Comparison of ENCODE assay signal across 2 cellular contexts in the genomic region with DNA sequence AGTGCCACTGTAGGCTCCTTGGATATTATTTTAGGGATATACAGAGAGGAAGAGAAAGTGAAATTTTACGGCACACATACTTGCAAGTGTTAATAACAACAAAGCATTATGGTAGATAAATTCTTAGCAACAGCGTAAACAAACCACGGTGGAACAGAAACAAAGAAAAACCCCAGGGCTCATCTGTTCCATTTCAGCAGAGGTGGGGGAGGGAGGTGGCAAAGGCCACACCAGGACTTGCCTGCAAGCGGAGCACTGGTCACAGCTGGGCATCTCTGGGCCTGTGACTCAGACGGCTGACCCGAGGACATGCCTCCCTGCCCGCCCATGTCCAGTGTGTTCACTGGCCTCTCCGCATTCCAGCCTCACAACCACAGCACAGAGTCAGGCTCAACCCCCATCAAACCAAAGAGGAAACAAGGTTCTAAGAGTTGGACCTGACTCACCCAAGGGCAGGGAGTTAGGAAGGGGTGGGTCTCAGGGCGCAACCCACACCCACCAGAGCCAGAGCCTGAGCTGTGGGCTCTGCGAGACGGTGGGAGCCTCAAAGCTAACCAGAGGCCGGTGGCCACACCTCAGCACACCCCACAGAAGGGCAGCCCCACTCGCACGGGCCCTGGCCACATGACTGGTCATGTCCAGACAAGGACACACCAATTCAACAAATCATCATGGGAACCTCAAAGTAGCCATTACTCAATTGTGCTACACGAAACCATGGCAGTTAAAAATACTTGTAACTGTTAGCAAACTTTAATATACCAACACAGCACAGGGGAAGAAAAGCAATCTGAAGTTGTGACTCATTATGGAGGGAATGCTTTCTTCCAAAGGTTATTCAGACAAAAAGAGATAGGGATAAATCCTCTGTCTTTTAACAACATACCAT.
TF ChIP-seq lines count a peak whose summit lies in the region.

No MANE protein-coding gene starts in this region.

TF ChIP-seq in GM12891, 5 proteins besides CTCF, POLR2A, EP300 and RAD21 (continued from another document):
- TF ChIP-seq SPI1 (IDR thresholded peaks at IDR 0.05; ENCODE audit: low read depth, low read length), result peak; percentile 67
- TF ChIP-seq PAX5 (IDR thresholded peaks at IDR 0.05; ENCODE audit: insufficient read depth, low read length, severe bottlenecking), result no peak
- TF ChIP-seq TAF1 (IDR thresholded peaks at IDR 0.05; ENCODE audit: low read depth, low read length), result peak; percentile 47; the same call in 1 of the 2 replicates

TF ChIP-seq in HepG2, 621 proteins besides CTCF, POLR2A, EP300 and RAD21 (continued from another document and continues in another):
- TF ChIP-seq ZNF704 (CRISPR knock-in tag; IDR thresholded peaks at IDR 0.05; ENCODE audit: borderline replicate concordance), result no peak
- peak; percentile 12; the same call in 1 of the 2 replicates for TF ChIP-seq CREB1 (IDR thresholded peaks at IDR 0.05)
- TF ChIP-seq CREB1 (CRISPR knock-in tag; IDR thresholded peaks at IDR 0.05), result peak; percentile 47; the same call in 1 of the 2 replicates
- no peak for TF ChIP-seq RNF219 (CRISPR knock-in tag; IDR thresholded peaks at IDR 0.05)
- no peak for TF ChIP-seq BRD4 (CRISPR knock-in tag; IDR thresholded peaks at IDR 0.05)
- peak; percentile 63; the same call in 1 of the 2 replicates for TF ChIP-seq ZBTB10 (CRISPR knock-in tag; IDR thresholded peaks at IDR 0.05; ENCODE audit: borderline replicate concordance)
- TF ChIP-seq SMC3 (IDR thresholded peaks at IDR 0.05; ENCODE audit: low read length), result no peak; the same call in 1 of the 2 replicates
- TF ChIP-seq ZNF138 (CRISPR knock-in tag; IDR thresholded peaks at IDR 0.05; ENCODE audit: low read depth), result no peak
- TF ChIP-seq ZNF781 (CRISPR knock-in tag; IDR thresholded peaks at IDR 0.05; ENCODE audit: borderline replicate concordance, not compliant biosample characterization), result no peak
- TF ChIP-seq, protein P1, sequence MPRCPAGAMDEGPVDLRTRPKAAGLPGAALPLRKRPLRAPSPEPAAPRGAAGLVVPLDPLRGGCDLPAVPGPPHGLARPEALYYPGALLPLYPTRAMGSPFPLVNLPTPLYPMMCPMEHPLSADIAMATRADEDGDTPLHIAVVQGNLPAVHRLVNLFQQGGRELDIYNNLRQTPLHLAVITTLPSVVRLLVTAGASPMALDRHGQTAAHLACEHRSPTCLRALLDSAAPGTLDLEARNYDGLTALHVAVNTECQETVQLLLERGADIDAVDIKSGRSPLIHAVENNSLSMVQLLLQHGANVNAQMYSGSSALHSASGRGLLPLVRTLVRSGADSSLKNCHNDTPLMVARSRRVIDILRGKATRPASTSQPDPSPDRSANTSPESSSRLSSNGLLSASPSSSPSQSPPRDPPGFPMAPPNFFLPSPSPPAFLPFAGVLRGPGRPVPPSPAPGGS (CRISPR knock-in tag; IDR thresholded peaks at IDR 0.05), result peak; percentile 72; the same call in 1 of the 2 replicates
- no peak for TF ChIP-seq PHB2 (IDR thresholded peaks at IDR 0.05; ENCODE audit: partially characterized antibody)
- TF ChIP-seq, protein P2, sequence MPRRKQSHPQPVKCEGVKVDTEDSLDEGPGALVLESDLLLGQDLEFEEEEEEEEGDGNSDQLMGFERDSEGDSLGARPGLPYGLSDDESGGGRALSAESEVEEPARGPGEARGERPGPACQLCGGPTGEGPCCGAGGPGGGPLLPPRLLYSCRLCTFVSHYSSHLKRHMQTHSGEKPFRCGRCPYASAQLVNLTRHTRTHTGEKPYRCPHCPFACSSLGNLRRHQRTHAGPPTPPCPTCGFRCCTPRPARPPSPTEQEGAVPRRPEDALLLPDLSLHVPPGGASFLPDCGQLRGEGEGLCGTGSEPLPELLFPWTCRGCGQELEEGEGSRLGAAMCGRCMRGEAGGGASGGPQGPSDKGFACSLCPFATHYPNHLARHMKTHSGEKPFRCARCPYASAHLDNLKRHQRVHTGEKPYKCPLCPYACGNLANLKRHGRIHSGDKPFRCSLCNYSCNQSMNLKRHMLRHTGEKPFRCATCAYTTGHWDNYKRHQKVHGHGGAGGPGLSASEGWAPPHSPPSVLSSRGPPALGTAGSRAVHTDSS (CRISPR knock-in tag; conservative IDR thresholded peaks at IDR 0.05), result no peak
- TF ChIP-seq TERF1 (CRISPR knock-in tag; IDR thresholded peaks at IDR 0.05), result no peak
- TF ChIP-seq, protein P3, sequence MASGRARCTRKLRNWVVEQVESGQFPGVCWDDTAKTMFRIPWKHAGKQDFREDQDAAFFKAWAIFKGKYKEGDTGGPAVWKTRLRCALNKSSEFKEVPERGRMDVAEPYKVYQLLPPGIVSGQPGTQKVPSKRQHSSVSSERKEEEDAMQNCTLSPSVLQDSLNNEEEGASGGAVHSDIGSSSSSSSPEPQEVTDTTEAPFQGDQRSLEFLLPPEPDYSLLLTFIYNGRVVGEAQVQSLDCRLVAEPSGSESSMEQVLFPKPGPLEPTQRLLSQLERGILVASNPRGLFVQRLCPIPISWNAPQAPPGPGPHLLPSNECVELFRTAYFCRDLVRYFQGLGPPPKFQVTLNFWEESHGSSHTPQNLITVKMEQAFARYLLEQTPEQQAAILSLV (CRISPR knock-in tag; IDR thresholded peaks at IDR 0.05; ENCODE audit: borderline replicate concordance), result no peak; the same call in 1 of the 2 replicates
- no peak for TF ChIP-seq ATF7-NPFF (CRISPR knock-in tag; IDR thresholded peaks at IDR 0.05; ENCODE audit: low read depth)
- TF ChIP-seq KDM1A (CRISPR knock-in tag; IDR thresholded peaks at IDR 0.05), result no peak; the same call in 1 of the 2 replicates
- TF ChIP-seq MTA3 (CRISPR knock-in tag; IDR thresholded peaks at IDR 0.05), result no peak
- TF ChIP-seq ZNF878 (CRISPR knock-in tag; IDR thresholded peaks at IDR 0.05), result no peak
- TF ChIP-seq ZNF703 (CRISPR knock-in tag; IDR thresholded peaks at IDR 0.05; ENCODE audit: borderline replicate concordance), result no peak
- peak; percentile 48; the same call in 1 of the 2 replicates for TF ChIP-seq KLF12 (CRISPR knock-in tag; IDR thresholded peaks at IDR 0.05; ENCODE audit: borderline replicate concordance)
- no peak for TF ChIP-seq GTF3A (CRISPR knock-in tag; conservative IDR thresholded peaks at IDR 0.05)
- TF ChIP-seq, protein P4, sequence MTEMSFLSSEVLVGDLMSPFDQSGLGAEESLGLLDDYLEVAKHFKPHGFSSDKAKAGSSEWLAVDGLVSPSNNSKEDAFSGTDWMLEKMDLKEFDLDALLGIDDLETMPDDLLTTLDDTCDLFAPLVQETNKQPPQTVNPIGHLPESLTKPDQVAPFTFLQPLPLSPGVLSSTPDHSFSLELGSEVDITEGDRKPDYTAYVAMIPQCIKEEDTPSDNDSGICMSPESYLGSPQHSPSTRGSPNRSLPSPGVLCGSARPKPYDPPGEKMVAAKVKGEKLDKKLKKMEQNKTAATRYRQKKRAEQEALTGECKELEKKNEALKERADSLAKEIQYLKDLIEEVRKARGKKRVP (CRISPR knock-in tag; IDR thresholded peaks at IDR 0.05), result peak in 1 of 2 experiments; percentile 57; a peak in 1 of 4 replicates
- TF ChIP-seq ZNF615 (CRISPR knock-in tag; IDR thresholded peaks at IDR 0.05; ENCODE audit: borderline replicate concordance), result no peak
- no peak; the same call in none of the 2 replicates for TF ChIP-seq ZKSCAN1 (IDR thresholded peaks at IDR 0.05; ENCODE audit: low read length)
- no peak for TF ChIP-seq ZNF562 (CRISPR knock-in tag; IDR thresholded peaks at IDR 0.05; ENCODE audit: borderline replicate concordance)
- no peak for TF ChIP-seq SRF (IDR thresholded peaks at IDR 0.05; ENCODE audit: low read depth, low read length)
- TF ChIP-seq ZNF614 (CRISPR knock-in tag; IDR thresholded peaks at IDR 0.05; ENCODE audit: borderline replicate concordance), result 0 out of 2 replicates have a peak, but pooled peaks have one; percentile 28
- peak; percentile 72; the same call in 1 of the 2 replicates for TF ChIP-seq ZNF800 (CRISPR knock-in tag; IDR thresholded peaks at IDR 0.05)
- TF ChIP-seq PRMT3 (CRISPR knock-in tag; IDR thresholded peaks at IDR 0.05; ENCODE audit: borderline replicate concordance, low read depth), result no peak
- TF ChIP-seq KDM6A (CRISPR knock-in tag; IDR thresholded peaks at IDR 0.05; ENCODE audit: low read depth), result no peak
- TF ChIP-seq IKZF1 (IDR thresholded peaks at IDR 0.05), result no peak
- TF ChIP-seq ZNF816 (CRISPR knock-in tag; IDR thresholded peaks at IDR 0.05; ENCODE audit: borderline replicate concordance), result no peak; the same call in 1 of the 2 replicates
- no peak for TF ChIP-seq ZNF337 (CRISPR knock-in tag; IDR thresholded peaks at IDR 0.05; ENCODE audit: borderline replicate concordance, low read depth)
- TF ChIP-seq HOXA5 (CRISPR knock-in tag; IDR thresholded peaks at IDR 0.05), result 0 out of 2 replicates have a peak, but pooled peaks have one; percentile 57
- TF ChIP-seq ZSCAN25 (CRISPR knock-in tag; IDR thresholded peaks at IDR 0.05), result peak; percentile 79; the same call in 1 of the 2 replicates
- TF ChIP-seq CBX2 (IDR thresholded peaks at IDR 0.05; ENCODE audit: low read depth, low read length), result no peak
- no peak for TF ChIP-seq CBX2 (CRISPR knock-in tag; IDR thresholded peaks at IDR 0.05; ENCODE audit: low read depth)
- 0 out of 2 replicates have a peak, but pooled peaks have one; percentile 55 for TF ChIP-seq JUN (CRISPR knock-in tag; IDR thresholded peaks at IDR 0.05)
- no peak for TF ChIP-seq SOX13 (IDR thresholded peaks at IDR 0.05)
- TF ChIP-seq SOX13 (CRISPR knock-in tag; conservative IDR thresholded peaks at IDR 0.05 in 1 of 2, IDR thresholded peaks at IDR 0.05 in 1 of 2), result peak in 1 of 2 experiments; percentile 53; a peak in 3 of 4 replicates
- TF ChIP-seq HNRNPL (IDR thresholded peaks at IDR 0.05; ENCODE audit: low read depth, low read length), result peak; percentile 87
- TF ChIP-seq ZNF326 (CRISPR knock-in tag; IDR thresholded peaks at IDR 0.05; ENCODE audit: borderline replicate concordance), result no peak
- TF ChIP-seq XRCC5 (optimal IDR thresholded peaks at IDR 0.05; ENCODE audit: low read length), result peak; percentile 82
- TF ChIP-seq BHLHE40 (IDR thresholded peaks at IDR 0.05; ENCODE audit: low read length), result peak; percentile 44; the same call in 1 of the 2 replicates
- TF ChIP-seq ZNF775 (CRISPR knock-in tag; IDR thresholded peaks at IDR 0.05; ENCODE audit: borderline replicate concordance), result no peak
- TF ChIP-seq SPEN (CRISPR knock-in tag; IDR thresholded peaks at IDR 0.05; ENCODE audit: low read depth), result peak; percentile 74
